ENCODE assay signal across 8 cellular contexts in the genomic region with DNA sequence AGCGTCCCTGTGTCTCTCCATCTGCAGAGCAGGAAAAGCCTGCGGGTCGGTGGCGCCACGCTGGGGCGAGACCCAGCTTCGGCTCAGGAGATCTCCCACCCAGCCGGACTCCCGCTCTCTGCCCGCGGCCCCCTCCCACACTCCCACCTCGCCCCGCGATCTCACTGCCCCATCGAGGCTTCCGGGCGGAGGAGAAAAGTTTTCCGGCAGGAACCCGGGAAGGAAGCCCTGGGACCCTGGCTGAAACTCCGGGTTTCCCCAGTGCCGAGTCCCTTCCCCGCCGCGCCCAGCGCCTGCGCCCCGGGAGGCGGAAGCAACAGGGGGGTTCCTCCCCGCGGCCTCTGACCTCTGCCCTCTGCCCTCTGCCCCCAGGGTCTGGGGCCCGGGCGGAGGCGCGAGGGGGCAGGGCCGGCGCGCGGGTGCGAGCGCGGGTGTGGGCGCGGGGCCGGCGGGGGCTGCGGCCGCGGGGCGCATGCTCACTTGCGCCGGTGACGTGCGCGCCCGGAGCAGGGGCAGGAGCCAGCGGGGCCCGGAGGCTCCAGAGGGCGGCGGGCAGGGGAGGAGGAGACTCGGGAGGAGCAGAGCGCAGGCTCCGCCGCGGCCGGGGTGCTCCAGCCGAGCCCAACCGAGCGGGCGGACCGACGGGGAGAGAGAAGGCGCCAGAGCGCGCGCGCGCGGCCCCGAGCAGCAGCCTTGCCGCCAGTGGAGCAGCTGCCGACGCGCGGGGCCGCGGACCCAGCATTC.
DNase-seq lines count a peak whose midpoint lies in the region; ATAC-seq and TF ChIP-seq lines count a peak whose summit lies in the region.

A gene (plus strand): TSS at position 541 of the 744 bp plus-strand sequence. CDS start 379 bp downstream, outside the sequence.

- H3K27ac Mint-ChIP-seq in nephron, result peak within 1 kb of the TSS; percentile 76 to 87 (median 76)

- TF ChIP-seq CTCF in fibroblast of pulmonary artery (IDR thresholded peaks at IDR 0.05; ENCODE audit: low read length, missing control alignments), result no peak
- no peak for TF ChIP-seq CTCF in nephron (IDR thresholded peaks at IDR 0.05; ENCODE audit: unreplicated experiment in 3 of 3)

- no peak for TF ChIP-seq RAD21 in Ishikawa (IDR thresholded peaks at IDR 0.05; ENCODE audit: low read depth)

- no peaks in the 10 kb centered on the region for H3K36me3 Mint-ChIP-seq in nephron (ENCODE audit: low read depth)

- DNase-seq in DMS79 treated with DMSO at 0.1 percent for 48 hours (lab: John Stamatoyannopoulos, UW) (peak; percentile 90), SHP77 (lab: John Stamatoyannopoulos, UW) (peak; percentile 91 to 94), fibroblast of pulmonary artery (ENCODE audit: low read depth) (peak; percentile 93)
- DNase-seq in activated effector memory CD4-positive, alpha-beta T cell treated with Interleukin-2 at 50 U/mL for 16 hours, result peak; percentile 77
- DNase-seq in stimulated activated naive CD4-positive, alpha-beta T cell treated with Interleukin-2 at 50 U/mL for 16 hours (lab: John Stamatoyannopoulos, UW), result peak; percentile 84

- peaks cover 45% of the 10 kb centered on the region for H3K4me1 Mint-ChIP-seq in nephron

- peaks cover 23% of the 10 kb centered on the region for H3K27me3 Mint-ChIP-seq in nephron (ENCODE audit: low read depth)

- peak; percentile 50 for ATAC-seq in GM21576 (IDR thresholded peaks at IDR 0.05; ENCODE audit: unreplicated experiment)

- no peak for TF ChIP-seq EP300 in Ishikawa (IDR thresholded peaks at IDR 0.05; ENCODE audit: borderline replicate concordance)

- H3K9me3 Mint-ChIP-seq in nephron, result no peaks in the 10 kb centered on the region

- H3K4me3 ChIP-seq in fibroblast of pulmonary artery (replicated peaks; ENCODE audit: low read depth, low read length), result peak within 1 kb of the TSS; percentile 58

- peak within 1 kb of the TSS; percentile 87 to 88 (median 87) for H3K4me3 Mint-ChIP-seq in nephron

TF ChIP-seq in Ishikawa, 13 proteins besides CTCF, POLR2A, EP300 and RAD21:
- TF ChIP-seq YY1 (IDR thresholded peaks at IDR 0.05; ENCODE audit: low read depth) (no peak), TAF1 (IDR thresholded peaks at IDR 0.05; ENCODE audit: low read depth) (peak; percentile 65; the same call in 1 of the 2 replicates), EGR1 (IDR thresholded peaks at IDR 0.05) (peak; percentile 6; the same call in 1 of the 2 replicates), ZBTB7A (IDR thresholded peaks at IDR 0.05; ENCODE audit: low read depth) (peak; percentile 48; the same call in 1 of the 2 replicates)

Comparison
In these comparisons a context has a peak if more than half of its experiments do, and no peak if none do; other contexts are left out.
1. Peak in every context shown above with its lines: DNase-seq, ATAC-seq and H3K4me3 ChIP-seq.